Comparison of ENCODE assay signal across 16 cellular contexts in the genomic region with DNA sequence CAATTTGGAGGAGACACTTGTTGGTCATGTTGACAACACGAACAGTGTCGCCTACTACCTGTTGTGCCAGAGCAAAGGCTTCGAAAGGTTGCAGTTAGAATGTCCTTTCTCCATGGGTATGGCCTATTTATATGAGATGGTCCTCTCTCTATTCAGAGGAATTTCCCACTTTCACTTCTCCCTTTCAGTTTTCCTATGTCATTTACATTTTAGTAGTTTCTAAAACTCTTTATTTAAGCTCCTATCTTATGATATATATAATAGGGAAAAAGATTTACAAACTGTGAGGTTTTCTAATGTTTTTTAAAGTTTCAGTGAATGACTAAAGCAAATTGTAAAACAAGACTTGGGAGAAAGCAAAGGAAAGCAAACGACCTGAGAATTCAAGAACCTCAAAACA. TPM values are rescaled to one million over a fixed set of nuclear protein-coding genes. Genes with fewer than 3 reads are reported as not detected.
DNase-seq lines count a peak whose midpoint lies in the region; TF ChIP-seq lines count a peak whose summit lies in the region.
"Had no signal": no experiment of that assay in that cellular context is flagged by ENCODE, and none has a peak within 500 bp of the region (broad histone marks: within the 10 kb centered on the region; RNA-seq: fewer than 3 reads in every experiment).

A gene (minus strand): TSS at position 101 of the 400 bp plus-strand sequence. CDS start 73 bp downstream, at position 28.

- no peaks in the 10 kb centered on the region for H3K9me2 ChIP-seq in Loucy (replicated peaks; ENCODE audit: low read depth, low read length)

- H3K79me2 ChIP-seq in Loucy (ENCODE audit: insufficient read depth, low read length), result no peaks in the 10 kb centered on the region

- peaks cover 1% of the 10 kb centered on the region for H3K36me3 Mint-ChIP-seq in activated naive CD4-positive, alpha-beta T cell treated with anti-CD3 and anti-CD28 coated beads for 36 hours (ENCODE audit: low read depth)
- H3K36me3 Mint-ChIP-seq in activated T-helper 2 cell treated with anti-CD3 and anti-CD28 coated beads, Interferon-gamma antibody, Interleukin-2, Interleukin-4, amounts not matched to agents 10 μg/mL and 5 μg/mL and 100 μg/mL, durations not matched to agents 14 hours and 24 hours and 36 hours (ENCODE audit: low read depth), result no peaks in the 10 kb centered on the region

- CTCF ChIA-PET in activated naive CD4-positive, alpha-beta T cell treated with anti-CD3 and anti-CD28 coated beads for 36 hours (lab: Charles Lee), result interaction anchor here (1.3 to 3.5 kb wide), 6 partner anchors 12 to 137 kb away, joined by 3 to 57 read pairs (median 8); no protein-coding TSS in a partner anchor

- peak within 1 kb of the TSS; percentile 71; the same call in 1 of the 2 replicates for H2AFZ ChIP-seq in Loucy (ENCODE audit: low read length)

- no peaks in the 10 kb centered on the region for H3K9me3 ChIP-seq in Loucy (ENCODE audit: insufficient read depth, low read depth, low read length)

- H3K4me1 ChIP-seq in Loucy (ENCODE audit: insufficient read depth, low read length, poor library complexity, severe bottlenecking), result peaks cover 28% of the 10 kb centered on the region

- no peak within 1 kb of the TSS for H3K4me3 ChIP-seq in Loucy (ENCODE audit: low read length, poor library complexity, severe bottlenecking)
- H3K4me3 ChIP-seq: BLaER1 had no signal

- H3K27me3 Mint-ChIP-seq in activated naive CD4-positive, alpha-beta T cell treated with anti-CD3 and anti-CD28 coated beads for 36 hours (ENCODE audit: low read depth), result no peaks in the 10 kb centered on the region
- H3K27me3 Mint-ChIP-seq in activated T-helper 2 cell treated with anti-CD3 and anti-CD28 coated beads, Interferon-gamma antibody, Interleukin-2, Interleukin-4, amounts not matched to agents 10 μg/mL and 5 μg/mL and 100 μg/mL, durations not matched to agents 14 hours and 24 hours and 36 hours (ENCODE audit: low read depth), result peaks cover 23% of the 10 kb centered on the region

- TF ChIP-seq CTCF in Loucy (conservative IDR thresholded peaks at IDR 0.05; ENCODE audit: low read length), result no peak

- no peaks in the 10 kb centered on the region for H3K9me3 Mint-ChIP-seq in activated naive CD4-positive, alpha-beta T cell treated with anti-CD3 and anti-CD28 coated beads for 36 hours
- H3K9me3 Mint-ChIP-seq in activated T-helper 2 cell treated with anti-CD3 and anti-CD28 coated beads, Interferon-gamma antibody, Interleukin-2, Interleukin-4, amounts not matched to agents 10 μg/mL and 5 μg/mL and 100 μg/mL, durations not matched to agents 14 hours and 24 hours and 36 hours, result peaks cover 9% of the 10 kb centered on the region

- no peak within 1 kb of the TSS for H3K4me3 Mint-ChIP-seq in activated naive CD4-positive, alpha-beta T cell treated with anti-CD3 and anti-CD28 coated beads for 36 hours
- H3K4me3 Mint-ChIP-seq in activated T-helper 2 cell treated with anti-CD3 and anti-CD28 coated beads, Interferon-gamma antibody, Interleukin-2, Interleukin-4, amounts not matched to agents 10 μg/mL and 5 μg/mL and 100 μg/mL, durations not matched to agents 14 hours and 24 hours and 36 hours (ENCODE audit: low read depth), result no peak within 1 kb of the TSS

- no peak for DNase-seq in activated naive CD4-positive, alpha-beta T cell treated with anti-CD3 and anti-CD28 coated beads for 36 hours
- DNase-seq in activated naive CD4-positive, alpha-beta T cell treated with anti-CD3 and anti-CD28 coated beads, Interleukin-2, amount 50 U/mL, for 16 hours, result no peak
- DNase-seq in activated T-helper 2 cell treated with anti-CD3 and anti-CD28 coated beads, Interferon-gamma antibody, Interleukin-2, Interleukin-4, amounts not matched to agents 10 μg/mL and 5 μg/mL and 100 μg/mL, durations not matched to agents 14 hours and 24 hours and 36 hours (ENCODE audit: low spot score), result no peak
- DNase-seq in HCEC 1CT (no peak), hippocampal formation (lab: John Stamatoyannopoulos, UW) (no peak), anterior cingulate cortex (lab: John Stamatoyannopoulos, UW) (no peak)
- DNase-seq: GF-D8, NCI-H1417 treated with DMSO at 0.1 percent for 48 hours, NCI-H1930, NCI-H446 treated with DMSO at 0.1 percent for 48 hours had no signal

- no peaks in the 10 kb centered on the region for H3K27me3 ChIP-seq in Loucy (ENCODE audit: insufficient read depth, low read length, poor library complexity, severe bottlenecking)
- H3K27me3 ChIP-seq: BLaER1 had no signal

- H3K36me3 ChIP-seq in Loucy (ENCODE audit: insufficient read depth, low read length), result no peaks in the 10 kb centered on the region
- H3K36me3 ChIP-seq: BLaER1 had no signal

- peak within 1 kb of the TSS; percentile 37 for H3K27ac Mint-ChIP-seq in activated naive CD4-positive, alpha-beta T cell treated with anti-CD3 and anti-CD28 coated beads for 36 hours
- H3K27ac Mint-ChIP-seq in activated T-helper 2 cell treated with anti-CD3 and anti-CD28 coated beads, Interferon-gamma antibody, Interleukin-2, Interleukin-4, amounts not matched to agents 10 μg/mL and 5 μg/mL and 100 μg/mL, durations not matched to agents 14 hours and 24 hours and 36 hours, result peak within 1 kb of the TSS; percentile 7

- H3K9ac ChIP-seq in Loucy (ENCODE audit: low read depth, low read length, poor library complexity, severe bottlenecking), result no peak within 1 kb of the TSS
- H3K9ac ChIP-seq: BLaER1 had no signal

- peaks cover 25% of the 10 kb centered on the region for H3K4me1 Mint-ChIP-seq in activated naive CD4-positive, alpha-beta T cell treated with anti-CD3 and anti-CD28 coated beads for 36 hours (ENCODE audit: low read depth)
- H3K4me1 Mint-ChIP-seq in activated T-helper 2 cell treated with anti-CD3 and anti-CD28 coated beads, Interferon-gamma antibody, Interleukin-2, Interleukin-4, amounts not matched to agents 10 μg/mL and 5 μg/mL and 100 μg/mL, durations not matched to agents 14 hours and 24 hours and 36 hours (ENCODE audit: low read depth), result peaks cover 24% of the 10 kb centered on the region

- H3K4me2 ChIP-seq in Loucy (ENCODE audit: low read depth, low read length, poor library complexity, severe bottlenecking), result no peak within 1 kb of the TSS
- H3K4me2 ChIP-seq: BLaER1 had no signal

- intact Hi-C loops in activated naive CD4-positive, alpha-beta T cell treated with anti-CD3 and anti-CD28 coated beads for 36 hours (cut with micrococcal nuclease), result loop anchor here (1.0 to 2.0 kb wide), 3 partner anchors 18 to 33 kb away; no protein-coding TSS in a partner anchor
- intact Hi-C loops in activated T-helper 2 cell treated with anti-CD3 and anti-CD28 coated beads, Interferon-gamma antibody, Interleukin-2, Interleukin-4, amounts not matched to agents 10 μg/mL and 5 μg/mL and 100 μg/mL, durations not matched to agents 14 hours and 24 hours and 36 hours (cut with micrococcal nuclease), result loop anchor here (5.0 kb wide), 1 partner anchor 34 kb away; no protein-coding TSS in a partner anchor

- peaks cover 12% of the 10 kb centered on the region for H3F3A ChIP-seq in Loucy (ENCODE audit: low read depth)

- H4K20me1 ChIP-seq in Loucy (ENCODE audit: insufficient read depth, low read length, poor library complexity, severe bottlenecking), result no peaks in the 10 kb centered on the region
- H4K20me1 ChIP-seq: BLaER1 had no signal

RNA-seq across cellular contexts. Expression of the gene that starts here (rescaled TPM):
- total RNA-seq in activated naive CD4-positive, alpha-beta T cell treated with anti-CD3 and anti-CD28 coated beads for 36 hours, result under 1 TPM; 0.44 to 0.57 TPM
- not detected in 2 replicates for total RNA-seq in activated T-helper 2 cell treated with anti-CD3 and anti-CD28 coated beads, Interferon-gamma antibody, Interleukin-2, Interleukin-4, amounts not matched to agents 10 μg/mL and 5 μg/mL and 100 μg/mL, durations not matched to agents 14 hours and 24 hours and 36 hours
- total RNA-seq: H4, HT-29, LHCN-M2, SK-MEL-5 had no signal
